In the genomic region with DNA sequence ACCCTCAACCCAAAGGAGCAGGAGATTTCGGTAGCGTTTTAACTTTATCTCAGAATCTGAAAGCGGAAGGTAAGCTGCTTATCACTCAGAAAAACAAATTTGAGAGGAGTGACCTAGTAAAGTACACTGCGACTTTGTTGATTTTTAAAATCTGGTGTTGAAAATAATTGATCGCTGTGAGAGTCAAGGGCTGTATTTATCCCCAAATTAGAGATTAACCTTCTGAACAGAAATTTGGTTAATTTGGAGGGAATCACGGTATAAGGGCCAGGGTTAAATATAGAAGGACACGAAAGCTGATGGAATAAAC, we compare ENCODE assay signal across 1 cellular context.
TF ChIP-seq lines count a peak whose summit lies in the region.

No MANE protein-coding gene starts in this region.

TF ChIP-seq in WTC11, 78 proteins besides CTCF, POLR2A, EP300 and RAD21 (continued from another document):
- TF ChIP-seq, protein P1, sequence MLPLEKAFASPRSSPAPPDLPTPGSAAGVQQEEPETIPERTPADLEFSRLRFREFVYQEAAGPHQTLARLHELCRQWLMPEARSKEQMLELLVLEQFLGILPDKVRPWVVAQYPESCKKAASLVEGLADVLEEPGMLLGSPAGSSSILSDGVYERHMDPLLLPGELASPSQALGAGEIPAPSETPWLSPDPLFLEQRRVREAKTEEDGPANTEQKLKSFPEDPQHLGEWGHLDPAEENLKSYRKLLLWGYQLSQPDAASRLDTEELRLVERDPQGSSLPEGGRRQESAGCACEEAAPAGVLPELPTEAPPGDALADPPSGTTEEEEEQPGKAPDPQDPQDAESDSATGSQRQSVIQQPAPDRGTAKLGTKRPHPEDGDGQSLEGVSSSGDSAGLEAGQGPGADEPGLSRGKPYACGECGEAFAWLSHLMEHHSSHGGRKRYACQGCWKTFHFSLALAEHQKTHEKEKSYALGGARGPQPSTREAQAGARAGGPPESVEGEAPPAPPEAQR (CRISPR knock-in tag; IDR thresholded peaks at IDR 0.05): no peak
- no peak for TF ChIP-seq ZNF138 (CRISPR knock-in tag; conservative IDR thresholded peaks at IDR 0.05)
- TF ChIP-seq OVOL2 (CRISPR knock-in tag; IDR thresholded peaks at IDR 0.05; ENCODE audit: borderline replicate concordance): no peak
- TF ChIP-seq, protein P2, sequence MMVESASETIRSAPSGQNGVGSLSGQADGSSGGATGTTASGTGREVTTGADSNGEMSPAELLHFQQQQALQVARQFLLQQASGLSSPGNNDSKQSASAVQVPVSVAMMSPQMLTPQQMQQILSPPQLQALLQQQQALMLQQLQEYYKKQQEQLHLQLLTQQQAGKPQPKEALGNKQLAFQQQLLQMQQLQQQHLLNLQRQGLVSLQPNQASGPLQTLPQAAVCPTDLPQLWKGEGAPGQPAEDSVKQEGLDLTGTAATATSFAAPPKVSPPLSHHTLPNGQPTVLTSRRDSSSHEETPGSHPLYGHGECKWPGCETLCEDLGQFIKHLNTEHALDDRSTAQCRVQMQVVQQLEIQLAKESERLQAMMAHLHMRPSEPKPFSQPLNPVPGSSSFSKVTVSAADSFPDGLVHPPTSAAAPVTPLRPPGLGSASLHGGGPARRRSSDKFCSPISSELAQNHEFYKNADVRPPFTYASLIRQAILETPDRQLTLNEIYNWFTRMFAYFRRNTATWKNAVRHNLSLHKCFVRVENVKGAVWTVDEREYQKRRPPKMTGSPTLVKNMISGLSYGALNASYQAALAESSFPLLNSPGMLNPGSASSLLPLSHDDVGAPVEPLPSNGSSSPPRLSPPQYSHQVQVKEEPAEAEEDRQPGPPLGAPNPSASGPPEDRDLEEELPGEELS (CRISPR knock-in tag; IDR thresholded peaks at IDR 0.05): no peak
TF ChIP-seq in WTC11: peak in this region for 0.
